Comparison of ENCODE assay signal across 1 cellular context in the genomic region with DNA sequence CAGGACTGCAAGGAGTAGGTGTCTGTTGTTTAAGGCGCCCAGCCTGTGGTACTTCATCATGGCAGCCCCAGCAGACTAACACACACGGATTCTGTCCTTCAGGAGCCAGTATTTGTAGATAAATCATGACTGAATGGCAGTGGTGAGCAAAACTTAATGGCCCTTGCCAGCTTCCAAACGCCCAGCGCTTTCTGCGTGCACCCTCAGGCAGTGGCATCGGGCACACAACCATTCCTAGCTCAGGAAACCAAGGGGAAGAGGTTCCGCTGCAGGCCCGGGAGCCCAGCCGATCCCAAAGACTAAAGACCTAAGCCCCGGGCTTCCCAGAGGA.
A peak's percentile ranks its signal among the peaks of the same experiment; 100 is the strongest.
TF ChIP-seq lines count a peak whose summit lies in the region.

No MANE protein-coding gene starts in this region.

TF ChIP-seq in K562, 482 proteins besides CTCF, POLR2A, EP300 and RAD21 (continued from another document):
- TF ChIP-seq, protein P1, sequence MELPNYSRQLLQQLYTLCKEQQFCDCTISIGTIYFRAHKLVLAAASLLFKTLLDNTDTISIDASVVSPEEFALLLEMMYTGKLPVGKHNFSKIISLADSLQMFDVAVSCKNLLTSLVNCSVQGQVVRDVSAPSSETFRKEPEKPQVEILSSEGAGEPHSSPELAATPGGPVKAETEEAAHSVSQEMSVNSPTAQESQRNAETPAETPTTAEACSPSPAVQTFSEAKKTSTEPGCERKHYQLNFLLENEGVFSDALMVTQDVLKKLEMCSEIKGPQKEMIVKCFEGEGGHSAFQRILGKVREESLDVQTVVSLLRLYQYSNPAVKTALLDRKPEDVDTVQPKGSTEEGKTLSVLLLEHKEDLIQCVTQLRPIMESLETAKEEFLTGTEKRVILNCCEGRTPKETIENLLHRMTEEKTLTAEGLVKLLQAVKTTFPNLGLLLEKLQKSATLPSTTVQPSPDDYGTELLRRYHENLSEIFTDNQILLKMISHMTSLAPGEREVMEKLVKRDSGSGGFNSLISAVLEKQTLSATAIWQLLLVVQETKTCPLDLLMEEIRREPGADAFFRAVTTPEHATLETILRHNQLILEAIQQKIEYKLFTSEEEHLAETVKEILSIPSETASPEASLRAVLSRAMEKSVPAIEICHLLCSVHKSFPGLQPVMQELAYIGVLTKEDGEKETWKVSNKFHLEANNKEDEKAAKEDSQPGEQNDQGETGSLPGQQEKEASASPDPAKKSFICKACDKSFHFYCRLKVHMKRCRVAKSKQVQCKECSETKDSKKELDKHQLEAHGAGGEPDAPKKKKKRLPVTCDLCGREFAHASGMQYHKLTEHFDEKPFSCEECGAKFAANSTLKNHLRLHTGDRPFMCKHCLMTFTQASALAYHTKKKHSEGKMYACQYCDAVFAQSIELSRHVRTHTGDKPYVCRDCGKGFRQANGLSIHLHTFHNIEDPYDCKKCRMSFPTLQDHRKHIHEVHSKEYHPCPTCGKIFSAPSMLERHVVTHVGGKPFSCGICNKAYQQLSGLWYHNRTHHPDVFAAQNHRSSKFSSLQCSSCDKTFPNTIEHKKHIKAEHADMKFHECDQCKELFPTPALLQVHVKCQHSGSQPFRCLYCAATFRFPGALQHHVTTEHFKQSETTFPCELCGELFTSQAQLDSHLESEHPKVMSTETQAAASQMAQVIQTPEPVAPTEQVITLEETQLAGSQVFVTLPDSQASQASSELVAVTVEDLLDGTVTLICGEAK (IDR thresholded peaks at IDR 0.05) = no peak
- TF ChIP-seq, protein P1 (CRISPR knock-in tag; IDR thresholded peaks at IDR 0.05) = peak; percentile 53
- TF ChIP-seq NEUROD1 (IDR thresholded peaks at IDR 0.05; ENCODE audit: borderline replicate concordance, low read depth, low read length, partially characterized antibody) = peak; percentile 9
- TF ChIP-seq PHF8 (IDR thresholded peaks at IDR 0.05; ENCODE audit: borderline replicate concordance, low read length) = 0 out of 2 replicates have a peak, but pooled peaks have one; percentile 9
- 0 out of 2 replicates have a peak, but pooled peaks have one; percentile 12 for TF ChIP-seq MEF2D (tag; conservative IDR thresholded peaks at IDR 0.05; ENCODE audit: low read depth)
- TF ChIP-seq UBTF (IDR thresholded peaks at IDR 0.05; ENCODE audit: borderline replicate concordance in 1 of 2, low read depth in 2 of 2, low read length in 2 of 2) = no peak
- 0 out of 2 replicates have a peak, but pooled peaks have one; percentile 17 for TF ChIP-seq MBD2 (IDR thresholded peaks at IDR 0.05; ENCODE audit: borderline replicate concordance, low read depth)
- no peak for TF ChIP-seq POLR2B (IDR thresholded peaks at IDR 0.05; ENCODE audit: low read depth, partially characterized antibody)
- TF ChIP-seq, protein P2, sequence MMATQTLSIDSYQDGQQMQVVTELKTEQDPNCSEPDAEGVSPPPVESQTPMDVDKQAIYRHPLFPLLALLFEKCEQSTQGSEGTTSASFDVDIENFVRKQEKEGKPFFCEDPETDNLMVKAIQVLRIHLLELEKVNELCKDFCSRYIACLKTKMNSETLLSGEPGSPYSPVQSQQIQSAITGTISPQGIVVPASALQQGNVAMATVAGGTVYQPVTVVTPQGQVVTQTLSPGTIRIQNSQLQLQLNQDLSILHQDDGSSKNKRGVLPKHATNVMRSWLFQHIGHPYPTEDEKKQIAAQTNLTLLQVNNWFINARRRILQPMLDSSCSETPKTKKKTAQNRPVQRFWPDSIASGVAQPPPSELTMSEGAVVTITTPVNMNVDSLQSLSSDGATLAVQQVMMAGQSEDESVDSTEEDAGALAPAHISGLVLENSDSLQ (IDR thresholded peaks at IDR 0.05) = 0 out of 2 replicates have a peak, but pooled peaks have one; percentile 0
- no peak for TF ChIP-seq SMARCA5 (IDR thresholded peaks at IDR 0.05)
